ENCODE assay signal across 8 cellular contexts in genomic region chr1:165376811-165377153, GRCh38. TPM values are rescaled to one million over a fixed set of nuclear protein-coding genes. Genes with fewer than 3 reads are reported as not detected.
DNase-seq lines count a peak whose midpoint lies in the region; ATAC-seq and TF ChIP-seq lines count a peak whose summit lies in the region.

No MANE protein-coding gene starts in this region.

- peaks cover 53% of the 10 kb centered on the region for H3K27me3 ChIP-seq in CD4-positive, alpha-beta T cell (ENCODE audit: control insufficient read depth, insufficient read depth, low read length)
- H3K27me3 ChIP-seq in SJCRH30, result peaks cover 4% of the 10 kb centered on the region

- H3K4me3 ChIP-seq in SJCRH30, result no peak overlapping the region

- POLR2A ChIA-PET in CD4-positive, alpha-beta T cell (lab: Charles Lee), result interaction anchor here (0.9 to 1.2 kb wide), 2 partner anchors 15 to 163 kb away, joined by 3 read pairs; no protein-coding TSS in a partner anchor

- H3K27ac ChIP-seq in CD4-positive, alpha-beta T cell (ENCODE audit: low read depth, low read length), result no peak overlapping the region
- H3K27ac ChIP-seq in SJCRH30, result no peak overlapping the region

- no peaks in the 10 kb centered on the region for H3K36me3 ChIP-seq in SJCRH30

- intact Hi-C loops in CD4-positive, alpha-beta T cell (cut with DNase I, micrococcal nuclease), result no loop called here

- H3K4me1 ChIP-seq in SJCRH30, result no peaks in the 10 kb centered on the region

- no peaks in the 10 kb centered on the region for H3K36me3 Mint-ChIP-seq in CD4-positive, alpha-beta T cell (ENCODE audit: low read depth)
- H3K36me3 Mint-ChIP-seq in effector memory CD8-positive, alpha-beta T cell (ENCODE audit: insufficient read depth), result no peaks in the 10 kb centered on the region
- H3K36me3 Mint-ChIP-seq in osteocyte (ENCODE audit: unreplicated experiment), result no peaks in the 10 kb centered on the region

- DNase-seq in CD4-positive, alpha-beta T cell, result no peak
- DNase-seq in effector memory CD8-positive, alpha-beta T cell, result no peak
- no peak for DNase-seq in osteocyte (ENCODE audit: extremely low spot score, unreplicated experiment)
- no peak for DNase-seq in central memory CD4-positive, alpha-beta T cell
- no peak for DNase-seq in DMS 273 treated with DMSO at 0.1 percent for 48 hours (lab: John Stamatoyannopoulos, UW)
- DNase-seq in SJCRH30, result no peak

- peaks cover 2% of the 10 kb centered on the region for H3K9me3 Mint-ChIP-seq in CD4-positive, alpha-beta T cell
- H3K9me3 Mint-ChIP-seq in effector memory CD8-positive, alpha-beta T cell, result no peaks in the 10 kb centered on the region
- no peaks in the 10 kb centered on the region for H3K9me3 Mint-ChIP-seq in osteocyte (ENCODE audit: unreplicated experiment)

- H3K27me3 Mint-ChIP-seq in CD4-positive, alpha-beta T cell, result peaks cover 75% of the 10 kb centered on the region
- H3K27me3 Mint-ChIP-seq in effector memory CD8-positive, alpha-beta T cell, result peaks cover 66 to 67% of the 10 kb centered on the region in 2 donors
- peaks cover 64% of the 10 kb centered on the region for H3K27me3 Mint-ChIP-seq in osteocyte (ENCODE audit: unreplicated experiment)

- CTCF ChIA-PET in CD4-positive, alpha-beta T cell (lab: Charles Lee), result interaction anchor here (0.9 to 2.8 kb wide), 3 partner anchors 9 to 216 kb away, joined by 3 to 20 read pairs (median 4); no protein-coding TSS in a partner anchor

- no peak for ATAC-seq in CD4-positive, alpha-beta T cell (ENCODE audit: poor library complexity)
- ATAC-seq in HG03432 (IDR thresholded peaks at IDR 0.05; ENCODE audit: unreplicated experiment) (peak; percentile 39), SK-N-SH treated with all-trans-retinoic acid at 6 μM for 48 hours (no peak)
- ATAC-seq in effector memory CD8-positive, alpha-beta T cell (replicated peaks), result peak; percentile 31

- peaks cover 18% of the 10 kb centered on the region for H3K4me1 Mint-ChIP-seq in CD4-positive, alpha-beta T cell (ENCODE audit: low read depth)
- H3K4me1 Mint-ChIP-seq in effector memory CD8-positive, alpha-beta T cell (ENCODE audit: low read depth in 2 of 2), result peaks cover 6 to 13% of the 10 kb centered on the region in 2 donors
- H3K4me1 Mint-ChIP-seq in osteocyte (ENCODE audit: unreplicated experiment), result peaks cover 12% of the 10 kb centered on the region

- no peak for TF ChIP-seq CTCF in CD4-positive, alpha-beta T cell (IDR thresholded peaks at IDR 0.05)
- no peak for TF ChIP-seq CTCF in osteocyte (IDR thresholded peaks at IDR 0.05)

- no peaks in the 10 kb centered on the region for H3K9me3 ChIP-seq in CD4-positive, alpha-beta T cell (ENCODE audit: control insufficient read depth, low read length)
- no peaks in the 10 kb centered on the region for H3K9me3 ChIP-seq in SJCRH30 (replicated peaks)

- H3K4me3 Mint-ChIP-seq in CD4-positive, alpha-beta T cell, result peak overlapping the region; percentile 70
- H3K4me3 Mint-ChIP-seq in effector memory CD8-positive, alpha-beta T cell, result peak overlapping the region; percentile 60 to 69
- H3K4me3 Mint-ChIP-seq in osteocyte (ENCODE audit: unreplicated experiment), result peak overlapping the region; percentile 67

- no peak overlapping the region for H3K27ac Mint-ChIP-seq in CD4-positive, alpha-beta T cell
- no peak overlapping the region for H3K27ac Mint-ChIP-seq in effector memory CD8-positive, alpha-beta T cell
- peak overlapping the region; percentile 33 for H3K27ac Mint-ChIP-seq in osteocyte (ENCODE audit: unreplicated experiment)

TF ChIP-seq in SK-N-SH treated with all-trans-retinoic acid at 6 μM for 48 hours, 23 proteins besides CTCF, POLR2A, EP300 and RAD21:
- no peak for TF ChIP-seq ESRRG (CRISPR knock-in tag; IDR thresholded peaks at IDR 0.05)
- no peak for TF ChIP-seq PPARA (CRISPR knock-in tag; IDR thresholded peaks at IDR 0.05; ENCODE audit: borderline replicate concordance)
- TF ChIP-seq, protein P1, sequence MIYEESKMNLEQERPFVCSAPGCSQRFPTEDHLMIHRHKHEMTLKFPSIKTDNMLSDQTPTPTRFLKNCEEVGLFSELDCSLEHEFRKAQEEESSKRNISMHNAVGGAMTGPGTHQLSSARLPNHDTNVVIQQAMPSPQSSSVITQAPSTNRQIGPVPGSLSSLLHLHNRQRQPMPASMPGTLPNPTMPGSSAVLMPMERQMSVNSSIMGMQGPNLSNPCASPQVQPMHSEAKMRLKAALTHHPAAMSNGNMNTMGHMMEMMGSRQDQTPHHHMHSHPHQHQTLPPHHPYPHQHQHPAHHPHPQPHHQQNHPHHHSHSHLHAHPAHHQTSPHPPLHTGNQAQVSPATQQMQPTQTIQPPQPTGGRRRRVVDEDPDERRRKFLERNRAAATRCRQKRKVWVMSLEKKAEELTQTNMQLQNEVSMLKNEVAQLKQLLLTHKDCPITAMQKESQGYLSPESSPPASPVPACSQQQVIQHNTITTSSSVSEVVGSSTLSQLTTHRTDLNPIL (CRISPR knock-in tag; IDR thresholded peaks at IDR 0.05; ENCODE audit: low read depth), result no peak
- no peak for TF ChIP-seq TCF4 (CRISPR knock-in tag; IDR thresholded peaks at IDR 0.05; ENCODE audit: borderline replicate concordance)
- no peak for TF ChIP-seq ISL1 (CRISPR knock-in tag; IDR thresholded peaks at IDR 0.05)
- no peak for TF ChIP-seq PATZ1 (CRISPR knock-in tag; IDR thresholded peaks at IDR 0.05; ENCODE audit: borderline replicate concordance)
- no peak for TF ChIP-seq SNAI2 (CRISPR knock-in tag; IDR thresholded peaks at IDR 0.05)
- TF ChIP-seq ZFP30 (CRISPR knock-in tag; IDR thresholded peaks at IDR 0.05), result no peak

RNA-seq across cellular contexts. Expression of gene LMX1A, which starts 20.3 kb away (rescaled TPM):
- total RNA-seq in CD4-positive, alpha-beta T cell, result not detected
- not detected in 2 replicates for total RNA-seq in osteocyte
- not detected in 2 replicates for total RNA-seq in SJCRH30 (2014; rRNA removed; shearing (Covaris generic))

Comparison
In these comparisons a context has a peak if more than half of its experiments do, and no peak if none do; other contexts are left out.
1. ATAC-seq: peak in HG03432 (single experiment) and effector memory CD8-positive, alpha-beta T cell (single experiment); none in CD4-positive, alpha-beta T cell (single experiment) and SK-N-SH treated with all-trans-retinoic acid at 6 μM for 48 hours (single experiment).
2. Peak in every context shown above with its lines, with median percentiles within 50 percentile points of each other: H3K4me3 Mint-ChIP-seq.